9 cellular contexts compared by ENCODE assay signal in the genomic region with DNA sequence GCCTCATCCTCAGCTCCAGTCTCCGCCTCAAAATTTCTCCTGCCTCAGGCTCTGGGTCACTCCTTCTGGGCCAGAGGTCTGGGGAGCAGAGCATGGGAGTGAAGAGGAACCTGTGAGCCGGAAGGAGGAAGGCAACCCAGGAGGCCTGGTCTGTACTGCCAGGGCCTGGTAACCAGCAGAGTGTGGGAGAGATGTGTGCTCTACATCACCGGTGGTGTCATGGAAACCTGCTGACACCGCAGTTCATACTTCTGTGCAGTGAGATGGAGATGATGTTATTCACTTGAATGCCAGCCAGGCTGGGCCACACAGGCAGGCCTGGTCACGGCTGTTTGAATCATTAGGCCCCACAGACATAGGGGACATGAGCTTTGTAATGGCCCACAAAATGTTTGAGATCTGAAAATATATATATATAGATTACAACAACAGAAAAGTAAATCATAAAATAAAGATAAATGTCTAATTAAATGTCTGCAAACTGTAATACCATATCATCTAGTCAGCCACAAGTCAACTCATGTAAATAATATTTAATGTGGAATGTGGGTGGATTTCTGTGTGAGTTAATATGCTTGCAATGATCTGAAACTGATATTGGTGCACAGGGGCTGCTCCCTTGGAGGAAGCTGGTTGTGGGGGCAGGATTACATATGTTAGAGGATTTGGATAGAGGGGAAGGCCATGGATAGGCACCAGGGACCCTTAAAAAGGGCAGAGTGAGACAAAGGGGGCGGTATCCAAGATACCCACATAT.
DNase-seq lines count a peak whose midpoint lies in the region; ATAC-seq, FAIRE-seq and TF ChIP-seq lines count a peak whose summit lies in the region.
"Had no signal": no experiment of that assay in that cellular context is flagged by ENCODE, and none has a peak within 500 bp of the region (broad histone marks: within the 10 kb centered on the region; RNA-seq: fewer than 3 reads in every experiment).

No MANE protein-coding gene starts in this region.

- H3K27me3 Mint-ChIP-seq in activated CD8-positive, alpha-beta memory T cell treated with anti-CD3 and anti-CD28 coated beads, Interleukin-2, amount 10 ng/mL, durations not matched to agents 7 days and 5 days: no peaks in the 10 kb centered on the region
- H3K27me3 Mint-ChIP-seq in activated naive CD4-positive, alpha-beta T cell treated with anti-CD3 and anti-CD28 coated beads, Interleukin-2, amount 10 ng/mL, durations not matched to agents 7 days and 5 days: peaks cover 7% of the 10 kb centered on the region

- H3K36me3 ChIP-seq in RWPE2 (ENCODE audit: low read depth) (no peaks in the 10 kb centered on the region), skeletal muscle satellite cell (ENCODE audit: insufficient read depth, low read length) (no peaks in the 10 kb centered on the region), WERI-Rb-1 (no peaks in the 10 kb centered on the region)

- ATAC-seq in RWPE2 (ENCODE audit: low read depth): peak; percentile 75
- ATAC-seq in activated CD8-positive, alpha-beta memory T cell treated with anti-CD3 and anti-CD28 coated beads, Interleukin-2, amount 10 ng/mL, durations not matched to agents 7 days and 5 days: no peak

- H3K4me3 ChIP-seq in RWPE2 (ENCODE audit: severe bottlenecking) (no peak overlapping the region), foreskin fibroblast (ENCODE audit: low read depth in 1 of 2, low read length in 2 of 2) (no peak overlapping the region), skeletal muscle satellite cell (ENCODE audit: low read length) (peak overlapping the region; percentile 12), WERI-Rb-1 (ENCODE audit: low read depth, low read length) (no peak overlapping the region)

- H3K27me3 ChIP-seq in RWPE2 (ENCODE audit: insufficient read depth, poor library complexity, severe bottlenecking): no peaks in the 10 kb centered on the region
- H3K27me3 ChIP-seq in skeletal muscle satellite cell (ENCODE audit: control insufficient read depth, insufficient read depth, low read length): no peaks in the 10 kb centered on the region
- no peaks in the 10 kb centered on the region for H3K27me3 ChIP-seq in WERI-Rb-1 (ENCODE audit: insufficient read depth, low read depth, severe bottlenecking)

- H3K27ac Mint-ChIP-seq in activated CD8-positive, alpha-beta memory T cell treated with anti-CD3 and anti-CD28 coated beads, Interleukin-2, amount 10 ng/mL, durations not matched to agents 7 days and 5 days: no peak overlapping the region
- no peak overlapping the region for H3K27ac Mint-ChIP-seq in activated naive CD4-positive, alpha-beta T cell treated with anti-CD3 and anti-CD28 coated beads, Interleukin-2, amount 10 ng/mL, durations not matched to agents 7 days and 5 days

- H3K36me3 Mint-ChIP-seq in activated CD8-positive, alpha-beta memory T cell treated with anti-CD3 and anti-CD28 coated beads, Interleukin-2, amount 10 ng/mL, durations not matched to agents 7 days and 5 days: no peaks in the 10 kb centered on the region
- no peaks in the 10 kb centered on the region for H3K36me3 Mint-ChIP-seq in activated naive CD4-positive, alpha-beta T cell treated with anti-CD3 and anti-CD28 coated beads, Interleukin-2, amount 10 ng/mL, durations not matched to agents 7 days and 5 days

- H3K9me3 ChIP-seq in RWPE2 (ENCODE audit: severe bottlenecking) (no peaks in the 10 kb centered on the region), skeletal muscle satellite cell (replicated peaks; ENCODE audit: low read length) (no peaks in the 10 kb centered on the region), WERI-Rb-1 (ENCODE audit: severe bottlenecking) (peaks cover 5% of the 10 kb centered on the region)

- no peak for TF ChIP-seq CTCF in RWPE2 (IDR thresholded peaks at IDR 0.05; ENCODE audit: poor library complexity, severe bottlenecking)
- no peak for TF ChIP-seq CTCF in foreskin fibroblast (IDR thresholded peaks at IDR 0.05; ENCODE audit: low read depth, low read length)
- TF ChIP-seq CTCF in WERI-Rb-1 (IDR thresholded peaks at IDR 0.05; ENCODE audit: low read depth, low read length): no peak

- no peak for TF ChIP-seq POLR2A in H54 (IDR thresholded peaks at IDR 0.05; ENCODE audit: low read depth, low read length)

- peaks cover 50% of the 10 kb centered on the region for H3K4me1 ChIP-seq in RWPE2 (ENCODE audit: insufficient read depth, poor library complexity, severe bottlenecking)
- peaks cover 60% of the 10 kb centered on the region for H3K4me1 ChIP-seq in skeletal muscle satellite cell (ENCODE audit: control insufficient read depth, insufficient read depth, low read length)

- H3K27ac ChIP-seq in RWPE2 (ENCODE audit: poor library complexity, severe bottlenecking) (peak overlapping the region; percentile 81), WERI-Rb-1 (no peak overlapping the region)

- peak overlapping the region; percentile 82 for H3K9ac ChIP-seq in skeletal muscle satellite cell (ENCODE audit: low read depth, low read length)

- H3K4me1 Mint-ChIP-seq in activated CD8-positive, alpha-beta memory T cell treated with anti-CD3 and anti-CD28 coated beads, Interleukin-2, amount 10 ng/mL, durations not matched to agents 7 days and 5 days: no peaks in the 10 kb centered on the region
- no peaks in the 10 kb centered on the region for H3K4me1 Mint-ChIP-seq in activated naive CD4-positive, alpha-beta T cell treated with anti-CD3 and anti-CD28 coated beads, Interleukin-2, amount 10 ng/mL, durations not matched to agents 7 days and 5 days

- peak; percentile 71 for DNase-seq in H54 (ENCODE audit: insufficient read length, low spot score)
- DNase-seq in RWPE2 (ENCODE audit: low spot score): peak; percentile 70
- peak; percentile 86 to 92 for DNase-seq in foreskin fibroblast
- DNase-seq in activated naive CD4-positive, alpha-beta T cell treated with Interleukin-2 at 50 U/mL for 16 hours: no peak
- DNase-seq in WERI-Rb-1: no peak
- DNase-seq in activated CD8-positive, alpha-beta memory T cell treated with anti-CD3 and anti-CD28 coated beads, Interleukin-2, amount 10 ng/mL, durations not matched to agents 7 days and 5 days: no peak
- no peak for DNase-seq in activated naive CD4-positive, alpha-beta T cell treated with anti-CD3 and anti-CD28 coated beads, Interleukin-2, amount 10 ng/mL, durations not matched to agents 7 days and 5 days
- DNase-seq: Right ventricle myocardium superior had no signal

- H3K9me3 Mint-ChIP-seq in activated CD8-positive, alpha-beta memory T cell treated with anti-CD3 and anti-CD28 coated beads, Interleukin-2, amount 10 ng/mL, durations not matched to agents 7 days and 5 days (ENCODE audit: low read depth): peaks cover 2% of the 10 kb centered on the region
- H3K9me3 Mint-ChIP-seq in activated naive CD4-positive, alpha-beta T cell treated with anti-CD3 and anti-CD28 coated beads, Interleukin-2, amount 10 ng/mL, durations not matched to agents 7 days and 5 days: no peaks in the 10 kb centered on the region

- peak overlapping the region; percentile 53 for H3K4me2 ChIP-seq in skeletal muscle satellite cell (ENCODE audit: low read length)

- H3K4me3 Mint-ChIP-seq in activated CD8-positive, alpha-beta memory T cell treated with anti-CD3 and anti-CD28 coated beads, Interleukin-2, amount 10 ng/mL, durations not matched to agents 7 days and 5 days: no peak overlapping the region
- H3K4me3 Mint-ChIP-seq in activated naive CD4-positive, alpha-beta T cell treated with anti-CD3 and anti-CD28 coated beads, Interleukin-2, amount 10 ng/mL, durations not matched to agents 7 days and 5 days: no peak overlapping the region

- FAIRE-seq in H54 (lab: Jason Lieb, UNC): peak; percentile 66

- CTCF ChIA-PET in activated CD8-positive, alpha-beta memory T cell treated with anti-CD3 and anti-CD28 coated beads, Interleukin-2, amount 10 ng/mL, durations not matched to agents 7 days and 5 days (lab: Charles Lee): no interaction called here
- CTCF ChIA-PET in activated naive CD4-positive, alpha-beta T cell treated with anti-CD3 and anti-CD28 coated beads, Interleukin-2, amount 10 ng/mL, durations not matched to agents 7 days and 5 days (lab: Charles Lee): interaction anchor here (1.0 kb wide), 1 partner anchor 11 kb away, joined by 3 read pairs; no protein-coding TSS in a partner anchor

Comparison
In these comparisons a context has a peak if more than half of its experiments do, and no peak if none do; other contexts are left out.
1. DNase-seq: peak in H54 (single experiment), RWPE2 (single experiment) and foreskin fibroblast (2 of 2); none in activated naive CD4-positive, alpha-beta T cell treated with Interleukin-2 at 50 U/mL for 16 hours (single experiment), WERI-Rb-1 (single experiment), activated CD8-positive, alpha-beta memory T cell treated with anti-CD3 and anti-CD28 coated beads, Interleukin-2, amount 10 ng/mL, durations not matched to agents 7 days and 5 days (single experiment) and activated naive CD4-positive, alpha-beta T cell treated with anti-CD3 and anti-CD28 coated beads, Interleukin-2, amount 10 ng/mL, durations not matched to agents 7 days and 5 days (single experiment).